ENCODE assay signal across 1 cellular context in genomic region chr15:61613729-61614128, GRCh38.
TF ChIP-seq lines count a peak whose summit lies in the region.

No MANE protein-coding gene starts in this region.

TF ChIP-seq in H1, 55 proteins besides CTCF, POLR2A, EP300 and RAD21 (continued from another document):
- no peak for TF ChIP-seq CHD7 (IDR thresholded peaks at IDR 0.05; ENCODE audit: insufficient replicate concordance, low read length)
- TF ChIP-seq SAP30 (IDR thresholded peaks at IDR 0.05; ENCODE audit: insufficient read depth, insufficient replicate concordance, low read length): no peak
- no peak for TF ChIP-seq BRCA1 (IDR thresholded peaks at IDR 0.05; ENCODE audit: low read depth, low read length)
- no peak for TF ChIP-seq USF2 (IDR thresholded peaks at IDR 0.05; ENCODE audit: low read length)
TF ChIP-seq in H1: peak in this region for 0.
